Comparison of ENCODE assay signal across 20 cellular contexts in genomic region chr10:14329609-14330246, GRCh38. TPM values are rescaled to one million over a fixed set of nuclear protein-coding genes. Genes with fewer than 3 reads are reported as not detected.
DNase-seq lines count a peak whose midpoint lies in the region; ATAC-seq and TF ChIP-seq lines count a peak whose summit lies in the region.
"Had no signal": no experiment of that assay in that cellular context is flagged by ENCODE, and none has a peak within 500 bp of the region (broad histone marks: within the 10 kb centered on the region; RNA-seq: fewer than 3 reads in every experiment).

No MANE protein-coding gene starts in this region.

- TF ChIP-seq CTCF in mammary epithelial cell (conservative IDR thresholded peaks at IDR 0.05 in 1 of 2, IDR thresholded peaks at IDR 0.05 in 1 of 2; ENCODE audit: extremely low read depth in 1 of 2, insufficient read depth in 1 of 2, low read depth in 1 of 2, low read length in 2 of 2) (no peak), MCF 10A (IDR thresholded peaks at IDR 0.05; ENCODE audit: unreplicated experiment) (no peak), glutamatergic neuron (IDR thresholded peaks at IDR 0.05; ENCODE audit: partially characterized antibody, unreplicated experiment) (no peak), nephron progenitor cell (IDR thresholded peaks at IDR 0.05) (no peak), adrenal gland (IDR thresholded peaks at IDR 0.05) (no peak)

- H3K27ac ChIP-seq in mammary epithelial cell (ENCODE audit: insufficient read depth, low read depth, low read length) (no peak overlapping the region), adrenal gland (no peak overlapping the region)
- H3K27ac ChIP-seq: neutrophil, tibial artery had no signal

- peak overlapping the region; percentile 37 for H2AFZ ChIP-seq in mammary epithelial cell (ENCODE audit: low read depth, low read length)

- no peak for DNase-seq in mammary epithelial cell
- DNase-seq in MCF 10A (ENCODE audit: unreplicated experiment) = no peak
- DNase-seq in glutamatergic neuron = peak; percentile 47
- peak; percentile 35 for DNase-seq in nephron progenitor cell
- DNase-seq in T-helper 17 cell = no peak
- no peak for DNase-seq in NCI-H748 (lab: John Stamatoyannopoulos, UW; ENCODE audit: unreplicated experiment)
- no peak for DNase-seq in adrenal gland
- DNase-seq: amniotic stem cell; C1 segment of cervical spinal cord; DMS153; foreskin fibroblast; HFFc6; NCI-H2171; stimulated activated CD4-positive, alpha-beta T cell treated with anti-CD3 and anti-CD28 coated beads, Interleukin-4, amount 100 ng/mL, for 24 hours; tibial artery had no signal

- no peak overlapping the region for H3K4me2 ChIP-seq in mammary epithelial cell (ENCODE audit: insufficient read depth, low read depth, low read length)

- no TSS peak for BruUV-seq in mammary epithelial cell (replicated peaks; lab: Mats Ljungman, UMichigan)
- no TSS peak for BruUV-seq in MCF 10A (replicated peaks; lab: Mats Ljungman, UMichigan)

- ATAC-seq in HG02571 (IDR thresholded peaks at IDR 0.05; ENCODE audit: unreplicated experiment) = no peak
- ATAC-seq in T-helper 17 cell = no peak
- ATAC-seq: Right ventricle myocardium inferior had no signal

- WGBS in mammary epithelial cell (ENCODE audit: low coverage, missing lambda C conversion rate) = 84% methylated on average over 14 of the region's 14 CpGs
- 60 to 77% (median 62%) methylated on average over 4 to 14 of the region's 14 CpGs for WGBS in adrenal gland, 4 donors

- H3K36me3 Mint-ChIP-seq in MCF 10A (ENCODE audit: insufficient read depth, unreplicated experiment) (peaks cover 6% of the 10 kb centered on the region), glutamatergic neuron (ENCODE audit: unreplicated experiment) (no peaks in the 10 kb centered on the region), nephron progenitor cell (ENCODE audit: low read depth) (no peaks in the 10 kb centered on the region), T-helper 17 cell (ENCODE audit: low read depth) (no peaks in the 10 kb centered on the region)
- H3K36me3 Mint-ChIP-seq: memory B cell had no signal

- H3K9me3 ChIP-seq in mammary epithelial cell (replicated peaks; ENCODE audit: insufficient read depth, low read length) (no peaks in the 10 kb centered on the region), T-helper 17 cell (ENCODE audit: control insufficient read depth, low read length, poor library complexity, severe bottlenecking) (no peaks in the 10 kb centered on the region), adrenal gland (replicated peaks in 1 of 3) (no peaks in the 10 kb centered on the region)
- H3K9me3 ChIP-seq: neutrophil, tibial artery had no signal

- intact Hi-C loops in mammary epithelial cell (cut with micrococcal nuclease) (loop anchor here (10.0 kb wide), 1 partner anchor 125 kb away; no protein-coding TSS in a partner anchor), MCF 10A (cut with micrococcal nuclease) (no loop called here), adrenal gland (cut with DNase I) (no loop called here)

- H3K36me3 ChIP-seq in mammary epithelial cell (ENCODE audit: insufficient read depth, low read length) (no peaks in the 10 kb centered on the region), adrenal gland (replicated peaks in 1 of 2) (no peaks in the 10 kb centered on the region)
- H3K36me3 ChIP-seq: neutrophil, tibial artery had no signal

- dilution Hi-C loops in mammary epithelial cell (cut with HindIII; ENCODE audit: low sequenced_read_pairs) = loop anchor here (5.0 kb wide), 1 partner anchor 32 kb away; no protein-coding TSS in a partner anchor

- H4K20me1 ChIP-seq in mammary epithelial cell (ENCODE audit: insufficient read depth, low read length) = no peaks in the 10 kb centered on the region

- H3K4me3 Mint-ChIP-seq in MCF 10A (ENCODE audit: unreplicated experiment) (no peak overlapping the region), glutamatergic neuron (ENCODE audit: unreplicated experiment) (no peak overlapping the region), nephron progenitor cell (peak overlapping the region; percentile 73), T-helper 17 cell (no peak overlapping the region)
- H3K4me3 Mint-ChIP-seq: HFFc6; memory B cell; T-helper 1 cell treated with Interleukin-12 subunit alpha and Interleukin-12 subunit beta and Interleukin-4 antibody, amounts not matched to agents 30 μg/mL and 1 μg/mL, for 36 hours had no signal

- H3K9me3 Mint-ChIP-seq in MCF 10A (ENCODE audit: unreplicated experiment) = peaks cover 7% of the 10 kb centered on the region
- H3K9me3 Mint-ChIP-seq in glutamatergic neuron (ENCODE audit: unreplicated experiment) = no peaks in the 10 kb centered on the region
- H3K9me3 Mint-ChIP-seq in nephron progenitor cell = no peaks in the 10 kb centered on the region
- H3K9me3 Mint-ChIP-seq: HFFc6; memory B cell; T-helper 1 cell treated with Interleukin-12 subunit alpha and Interleukin-12 subunit beta and Interleukin-4 antibody, amounts not matched to agents 30 μg/mL and 1 μg/mL, for 36 hours had no signal

- H3K27ac Mint-ChIP-seq in MCF 10A (ENCODE audit: low read depth, unreplicated experiment) (no peak overlapping the region), glutamatergic neuron (ENCODE audit: unreplicated experiment) (no peak overlapping the region), nephron progenitor cell (no peak overlapping the region), T-helper 17 cell (no peak overlapping the region)
- H3K27ac Mint-ChIP-seq: HFFc6; memory B cell; T-helper 1 cell treated with Interleukin-12 subunit alpha and Interleukin-12 subunit beta and Interleukin-4 antibody, amounts not matched to agents 30 μg/mL and 1 μg/mL, for 36 hours had no signal

- no peak overlapping the region for H3K9ac ChIP-seq in mammary epithelial cell (ENCODE audit: insufficient read depth, low read length)

- H3K4me1 ChIP-seq in mammary epithelial cell (ENCODE audit: insufficient read depth, low read length) (peaks cover 12% of the 10 kb centered on the region), adrenal gland (replicated peaks in 1 of 2) (no peaks in the 10 kb centered on the region)
- H3K4me1 ChIP-seq: tibial artery had no signal

- no peak for TF ChIP-seq POLR2A in adrenal gland (IDR thresholded peaks at IDR 0.05)

- POLR2A ChIA-PET in MCF 10A (lab: Yijun Ruan, JAX) = no interaction called here

- H3K4me1 Mint-ChIP-seq in MCF 10A (ENCODE audit: insufficient read depth, unreplicated experiment) (no peaks in the 10 kb centered on the region), glutamatergic neuron (ENCODE audit: low read depth, unreplicated experiment) (peaks cover 4% of the 10 kb centered on the region), nephron progenitor cell (peaks cover 57% of the 10 kb centered on the region), T-helper 17 cell (no peaks in the 10 kb centered on the region)
- H3K4me1 Mint-ChIP-seq: memory B cell had no signal

- CTCF ChIA-PET in mammary epithelial cell (lab: Charles Lee; ENCODE audit: low non-redundant PET) = no interaction called here
- CTCF ChIA-PET in MCF 10A (lab: Yijun Ruan, JAX) = no interaction called here

- H3K4me3 ChIP-seq in mammary epithelial cell (replicated peaks in 1 of 3; ENCODE audit: insufficient read depth in 1 of 3, low read depth in 2 of 3, low read length in 3 of 3) (no peak overlapping the region), adrenal gland (no peak overlapping the region)
- H3K4me3 ChIP-seq: tibial artery had no signal

- H3K79me2 ChIP-seq in mammary epithelial cell (ENCODE audit: insufficient read depth, low read length) = no peaks in the 10 kb centered on the region

- H3K27me3 ChIP-seq in mammary epithelial cell (ENCODE audit: insufficient read depth, low read length) = no peaks in the 10 kb centered on the region
- peaks cover 13% of the 10 kb centered on the region for H3K27me3 ChIP-seq in adrenal gland

- in situ Hi-C loops in mammary epithelial cell (cut with MboI; ENCODE audit: low sequenced_read_pairs in 2 of 2) = no loop called here

- H3K27me3 Mint-ChIP-seq in MCF 10A (ENCODE audit: insufficient read depth, unreplicated experiment) (peaks cover 22% of the 10 kb centered on the region), glutamatergic neuron (ENCODE audit: unreplicated experiment) (no peaks in the 10 kb centered on the region), nephron progenitor cell (ENCODE audit: low read depth, poor library complexity) (peaks cover 41% of the 10 kb centered on the region), T-helper 17 cell (peaks cover 60% of the 10 kb centered on the region)

RNA-seq across cellular contexts. Expression of gene FRMD4A, which starts 1.0 kb away (rescaled TPM):
- 10 to 100 TPM in 1 of 2 donors, 1 to 10 TPM in 1; 4.7 to 27.1 TPM for total RNA-seq in mammary epithelial cell
- 27.6 TPM for polyA plus RNA-seq in mammary epithelial cell
- polyA minus RNA-seq in mammary epithelial cell = 55.2 TPM
- total RNA-seq in MCF 10A (2022) = 0.23 and 8.9 TPM in 2 replicates
- 70.6 TPM for total RNA-seq in glutamatergic neuron (ENCODE audit: unreplicated experiment)
- 1 to 10 TPM; 1.3 to 2.7 TPM for total RNA-seq in T-helper 17 cell
- total RNA-seq in adrenal gland = 10 to 100 TPM; 11.4 to 29.6 (median 17.1) TPM
- polyA plus RNA-seq in adrenal gland = 10 to 100 TPM in 2 of 3 donors, 1 to 10 TPM in 1; 9.1 to 19.8 (median 13.1) TPM

Comparison
In these comparisons a context has a peak if more than half of its experiments do, and no peak if none do; other contexts are left out.
1. DNase-seq: peak in glutamatergic neuron (single experiment) and nephron progenitor cell (single experiment); none in mammary epithelial cell (single experiment), MCF 10A (single experiment), T-helper 17 cell (0 of 3), NCI-H748 (single experiment) and adrenal gland (0 of 7).